35 cellular contexts compared by ENCODE assay signal in the genomic region with DNA sequence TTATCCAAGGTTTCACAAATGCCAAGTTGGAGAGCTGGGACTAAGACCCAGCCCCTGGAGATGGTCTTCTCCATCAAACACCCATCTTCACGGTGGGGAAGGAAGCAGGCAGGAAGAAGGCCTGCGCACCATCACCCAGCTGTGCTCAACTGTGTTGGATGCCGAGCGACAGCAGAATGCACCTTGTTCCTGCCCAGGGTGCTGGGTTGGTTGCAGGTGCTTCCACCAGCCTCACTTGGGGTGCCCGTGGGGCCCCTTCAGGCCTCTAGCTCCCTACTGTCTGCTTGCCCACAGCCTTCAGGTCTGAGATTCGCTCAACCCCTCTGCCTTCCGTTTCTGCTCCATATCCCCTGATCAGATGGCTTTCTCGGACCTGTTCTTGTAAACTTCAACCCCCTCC. TPM values are rescaled to one million over a fixed set of nuclear protein-coding genes. Genes with fewer than 3 reads are reported as not detected.
"Had no signal": no experiment of that assay in that cellular context is flagged by ENCODE, and none has a peak within 500 bp of the region (broad histone marks: within the 10 kb centered on the region; RNA-seq: fewer than 3 reads in every experiment).

No MANE protein-coding gene starts in this region.

- H3K27ac Mint-ChIP-seq: activated B cell treated with CpG ODN at 0.5 μM for 24 hours; activated CD4-positive, alpha-beta memory T cell treated with anti-CD3 and anti-CD28 coated beads for 36 hours; activated CD4-positive, alpha-beta T cell treated with anti-CD3 and anti-CD28 coated beads, Interleukin-2, amount 10 ng/mL, durations not matched to agents 24 days and 14 days; activated CD8-positive, alpha-beta T cell treated with anti-CD3 and anti-CD28 coated beads for 36 hours; activated naive CD4-positive, alpha-beta T cell treated with anti-CD3 and anti-CD28 coated beads for 36 hours; activated naive CD8-positive, alpha-beta T cell treated with anti-CD3 and anti-CD28 coated beads for 36 hours; activated T-cell treated with anti-CD3 and anti-CD28 coated beads, Interleukin-2, amount 50 U/mL, for 72 hours; activated T-helper 1 cell treated with anti-CD3 and anti-CD28 coated beads, Interleukin-12 subunit alpha, Interleukin-12 subunit beta, Interleukin-2, Interleukin-4 antibody, amounts not matched to agents 30 ng/mL and 10 ng/mL and 1 ng/mL, durations not matched to agents 14 hours and 24 hours and 36 hours; activated T-helper 17 cell treated with anti-CD3 and anti-CD28 coated beads, Interleukin-2, amount 50 U/mL, for 72 hours; T-helper 1 cell treated with Interleukin-12 subunit alpha and Interleukin-12 subunit beta and Interleukin-4 antibody, amounts not matched to agents 30 μg/mL and 1 μg/mL, for 36 hours; T-helper 2 cell treated with Interferon-gamma antibody and Interleukin-4, amounts not matched to agents 5 μg/mL and 100 μg/mL, for 36 hours had no signal

- H3K27ac ChIP-seq: adrenal gland, body of pancreas, brain microvascular endothelial cell, breast epithelium, VCaP had no signal

- H3K36me3 ChIP-seq: adrenal gland, brain microvascular endothelial cell, breast epithelium had no signal

- H3K9me3 ChIP-seq: adrenal gland, body of pancreas, breast epithelium had no signal

- DNase-seq: activated B cell treated with CpG ODN at 0.5 μM for 24 hours; activated CD4-positive, alpha-beta memory T cell treated with anti-CD3 and anti-CD28 coated beads for 36 hours; activated CD4-positive, alpha-beta T cell treated with anti-CD3 and anti-CD28 coated beads for 4 hours; activated CD4-positive, alpha-beta T cell treated with anti-CD3 and anti-CD28 coated beads, Interleukin-2, amount 10 ng/mL, durations not matched to agents 24 days and 14 days; activated CD4-positive, alpha-beta T cell treated with anti-CD3 and anti-CD28 coated beads, Interleukin-2, amount 50 U/mL, for 1 hour; activated CD4-positive, alpha-beta T cell treated with anti-CD3 and anti-CD28 coated beads, Interleukin-2, amount 50 U/mL, for 4 hours; activated CD4-positive, CD25-positive, alpha-beta regulatory T cell treated with anti-CD3 and anti-CD28 coated beads, Interleukin-2, amount 50 U/mL, for 72 hours; activated CD8-positive, alpha-beta memory T cell treated with anti-CD3 and anti-CD28 coated beads, Interleukin-2, amount 50 U/mL, for 4 hours; activated CD8-positive, alpha-beta T cell treated with anti-CD3 and anti-CD28 coated beads for 36 hours; activated effector memory CD4-positive, alpha-beta T cell treated with anti-CD3 and anti-CD28 coated beads, Interleukin-2, amount 50 U/mL, for 16 hours; activated gamma-delta T cell treated with Interleukin-2 at 50 U/mL for 16 hours; activated naive CD4-positive, alpha-beta T cell; activated naive CD4-positive, alpha-beta T cell treated with anti-CD3 and anti-CD28 coated beads for 36 hours; activated naive CD4-positive, alpha-beta T cell treated with anti-CD3 and anti-CD28 coated beads, Interleukin-2, amount 50 U/mL, for 16 hours; activated naive CD8-positive, alpha-beta T cell treated with anti-CD3 and anti-CD28 coated beads for 36 hours; activated T-cell treated with anti-CD3 and anti-CD28 coated beads for 4 hours; activated T-cell treated with anti-CD3 and anti-CD28 coated beads, Interleukin-2, amount 50 U/mL, for 1 hour; activated T-cell treated with anti-CD3 and anti-CD28 coated beads, Interleukin-2, amount 50 U/mL, for 4 hours; activated T-cell treated with anti-CD3 and anti-CD28 coated beads, Interleukin-2, amount 50 U/mL, for 72 hours; adrenal gland; amniotic stem cell; aorta; body of pancreas; brain microvascular endothelial cell; central memory CD4-positive, alpha-beta T cell; T-helper 2 cell; T-helper 9 cell had no signal

- H3K4me1 Mint-ChIP-seq: activated B cell treated with CpG ODN at 0.5 μM for 24 hours; activated CD4-positive, alpha-beta T cell treated with anti-CD3 and anti-CD28 coated beads, Interleukin-2, amount 10 ng/mL, durations not matched to agents 24 days and 14 days; activated naive CD8-positive, alpha-beta T cell treated with anti-CD3 and anti-CD28 coated beads for 36 hours; activated T-helper 17 cell treated with anti-CD3 and anti-CD28 coated beads, Interleukin-2, amount 50 U/mL, for 72 hours had no signal

- H3K27me3 ChIP-seq: adrenal gland, body of pancreas, brain microvascular endothelial cell, breast epithelium had no signal

- H3K27me3 Mint-ChIP-seq: activated CD4-positive, alpha-beta memory T cell treated with anti-CD3 and anti-CD28 coated beads for 36 hours; activated CD8-positive, alpha-beta T cell treated with anti-CD3 and anti-CD28 coated beads for 36 hours; activated naive CD8-positive, alpha-beta T cell treated with anti-CD3 and anti-CD28 coated beads for 36 hours had no signal

- H3K36me3 Mint-ChIP-seq: activated CD4-positive, alpha-beta memory T cell treated with anti-CD3 and anti-CD28 coated beads for 36 hours; activated naive CD4-positive, alpha-beta T cell treated with anti-CD3 and anti-CD28 coated beads, Interleukin-2, amount 50 U/mL, for 72 hours; activated naive CD8-positive, alpha-beta T cell treated with anti-CD3 and anti-CD28 coated beads for 36 hours had no signal

- H3K4me1 ChIP-seq: adrenal gland, body of pancreas, breast epithelium had no signal

- H3K4me3 Mint-ChIP-seq: activated B cell treated with CpG ODN at 0.5 μM for 24 hours; activated CD4-positive, alpha-beta memory T cell treated with anti-CD3 and anti-CD28 coated beads for 36 hours; activated CD4-positive, alpha-beta T cell treated with anti-CD3 and anti-CD28 coated beads, Interleukin-2, amount 10 ng/mL, durations not matched to agents 24 days and 14 days; activated CD8-positive, alpha-beta T cell treated with anti-CD3 and anti-CD28 coated beads for 36 hours; activated naive CD4-positive, alpha-beta T cell treated with anti-CD3 and anti-CD28 coated beads for 36 hours; activated naive CD8-positive, alpha-beta T cell treated with anti-CD3 and anti-CD28 coated beads for 36 hours; activated T-cell treated with anti-CD3 and anti-CD28 coated beads, Interleukin-2, amount 50 U/mL, for 4 hours; activated T-cell treated with anti-CD3 and anti-CD28 coated beads, Interleukin-2, amount 50 U/mL, for 72 hours; activated T-helper 1 cell treated with anti-CD3 and anti-CD28 coated beads, Interleukin-12 subunit alpha, Interleukin-12 subunit beta, Interleukin-2, Interleukin-4 antibody, amounts not matched to agents 30 ng/mL and 10 ng/mL and 1 ng/mL, durations not matched to agents 14 hours and 24 hours and 36 hours; activated T-helper 17 cell treated with anti-CD3 and anti-CD28 coated beads, Interleukin-2, amount 50 U/mL, for 72 hours; T-helper 1 cell treated with Interleukin-12 subunit alpha and Interleukin-12 subunit beta and Interleukin-4 antibody, amounts not matched to agents 30 μg/mL and 1 μg/mL, for 36 hours; T-helper 2 cell treated with Interferon-gamma antibody and Interleukin-4, amounts not matched to agents 5 μg/mL and 100 μg/mL, for 36 hours had no signal

- H3K4me3 ChIP-seq: adrenal gland, body of pancreas, breast epithelium had no signal

- H3K9me3 Mint-ChIP-seq: activated B cell treated with CpG ODN at 0.5 μM for 24 hours; activated CD4-positive, alpha-beta memory T cell treated with anti-CD3 and anti-CD28 coated beads for 36 hours; activated CD4-positive, alpha-beta T cell treated with anti-CD3 and anti-CD28 coated beads, Interleukin-2, amount 10 ng/mL, durations not matched to agents 24 days and 14 days; activated CD8-positive, alpha-beta T cell treated with anti-CD3 and anti-CD28 coated beads for 36 hours; activated naive CD4-positive, alpha-beta T cell treated with anti-CD3 and anti-CD28 coated beads, Interleukin-2, amount 50 U/mL, for 72 hours; activated naive CD8-positive, alpha-beta T cell treated with anti-CD3 and anti-CD28 coated beads for 36 hours; activated T-cell treated with anti-CD3 and anti-CD28 coated beads, Interleukin-2, amount 50 U/mL, for 4 hours; activated T-cell treated with anti-CD3 and anti-CD28 coated beads, Interleukin-2, amount 50 U/mL, for 72 hours; activated T-helper 1 cell treated with anti-CD3 and anti-CD28 coated beads, Interleukin-12 subunit alpha, Interleukin-12 subunit beta, Interleukin-2, Interleukin-4 antibody, amounts not matched to agents 30 ng/mL and 10 ng/mL and 1 ng/mL, durations not matched to agents 14 hours and 24 hours and 36 hours; activated T-helper 17 cell treated with anti-CD3 and anti-CD28 coated beads, Interleukin-2, amount 50 U/mL, for 72 hours; T-helper 1 cell treated with Interleukin-12 subunit alpha and Interleukin-12 subunit beta and Interleukin-4 antibody, amounts not matched to agents 30 μg/mL and 1 μg/mL, for 36 hours; T-helper 2 cell treated with Interferon-gamma antibody and Interleukin-4, amounts not matched to agents 5 μg/mL and 100 μg/mL, for 36 hours had no signal

- ATAC-seq: activated CD8-positive, alpha-beta T cell treated with anti-CD3 and anti-CD28 coated beads for 36 hours; activated naive CD4-positive, alpha-beta T cell treated with anti-CD3 and anti-CD28 coated beads, Interleukin-2, amount 50 U/mL, for 72 hours; activated T-cell treated with anti-CD3 and anti-CD28 coated beads, Interleukin-2, amount 50 U/mL, for 4 hours; activated T-cell treated with anti-CD3 and anti-CD28 coated beads, Interleukin-2, amount 50 U/mL, for 72 hours; activated T-helper 17 cell treated with anti-CD3 and anti-CD28 coated beads, Interleukin-2, amount 50 U/mL, for 72 hours; body of pancreas had no signal

RNA-seq across cellular contexts. Expression of a gene that starts 42.5 kb away (rescaled TPM):
- total RNA-seq: activated B cell treated with CpG ODN at 0.5 μM for 24 hours; activated CD4-positive, alpha-beta memory T cell treated with anti-CD3 and anti-CD28 coated beads for 36 hours; activated CD4-positive, alpha-beta T cell treated with anti-CD3 and anti-CD28 coated beads, Interleukin-2, amount 10 ng/mL, durations not matched to agents 24 days and 14 days; activated CD8-positive, alpha-beta memory T cell treated with anti-CD3 and anti-CD28 coated beads for 36 hours; activated CD8-positive, alpha-beta T cell treated with anti-CD3 and anti-CD28 coated beads for 36 hours; activated T-cell treated with anti-CD3 and anti-CD28 coated beads, Interleukin-2, amount 50 U/mL, for 72 hours; activated T-helper 1 cell treated with anti-CD3 and anti-CD28 coated beads, Interleukin-12 subunit alpha, Interleukin-12 subunit beta, Interleukin-2, Interleukin-4 antibody, amounts not matched to agents 30 ng/mL and 10 ng/mL and 1 ng/mL, durations not matched to agents 14 hours and 24 hours and 36 hours; activated T-helper 17 cell treated with anti-CD3 and anti-CD28 coated beads, Interleukin-2, amount 50 U/mL, for 72 hours had no signal
